In genomic region chr3:162776137-162776536, GRCh38 we compare ENCODE assay signal across 26 cellular contexts.
"Had no signal": no experiment of that assay in that cellular context is flagged by ENCODE, and none has a peak within 500 bp of the region (broad histone marks: within the 10 kb centered on the region; RNA-seq: fewer than 3 reads in every experiment).

No MANE protein-coding gene starts in this region.

- DNase-seq: nephron progenitor cell; nucleus accumbens; posterior cingulate gyrus; psoas muscle; right cardiac atrium; right lobe of liver; sigmoid colon; small intestine; stimulated activated CD4-positive, alpha-beta T cell treated with anti-CD3 and anti-CD28 coated beads, Interleukin-15, amount 100 ng/mL, for 24 hours; stimulated activated CD4-positive, alpha-beta T cell treated with anti-CD3 and anti-CD28 coated beads, Interleukin-2, amount 100 ng/mL, for 24 hours; stimulated activated CD4-positive, alpha-beta T cell treated with anti-CD3 and anti-CD28 coated beads, Interleukin-2, amount 100 ng/mL, for 48 hours; stimulated activated CD4-positive, alpha-beta T cell treated with anti-CD3 and anti-CD28 coated beads, Interleukin-4, amount 100 ng/mL, for 24 hours; stimulated activated naive B cell treated with anti-CD40 and anti-IgM and Interleukin-4, amounts not matched to agents 10 μg/mL and 1 μg/mL and 100 μg/mL, for 72 hours; stimulated activated naive CD4-positive, alpha-beta T cell treated with Interleukin-2 at 50 U/mL for 16 hours; stomach; thyroid gland; trophoblast cell; upper lobe of left lung had no signal

- FAIRE-seq: urothelium cell line had no signal

- H3K36me3 ChIP-seq: neutrophil, right lobe of liver, sigmoid colon, stomach, thoracic aorta, thyroid gland, tibial nerve, upper lobe of left lung, vagina had no signal

- H3K27ac ChIP-seq: neutrophil, parathyroid adenoma, psoas muscle, right lobe of liver, sigmoid colon, stomach, thoracic aorta, thyroid gland, tibial nerve, upper lobe of left lung, vagina had no signal

- H3K79me2 ChIP-seq: parathyroid adenoma had no signal

- H3K4me3 ChIP-seq: psoas muscle, right lobe of liver, sigmoid colon, stomach, thoracic aorta, thyroid gland, tibial nerve, upper lobe of left lung, vagina had no signal

- H3K27me3 ChIP-seq: neutrophil, right lobe of liver, sigmoid colon, stomach, thyroid gland, tibial nerve, upper lobe of left lung, vagina had no signal

- H3K9me3 ChIP-seq: neutrophil, psoas muscle, right lobe of liver, sigmoid colon, stomach, thoracic aorta, thyroid gland, tibial nerve, upper lobe of left lung, vagina had no signal

- ATAC-seq: natural killer cell treated with Interleukin-12 subunit alpha and Interleukin-12 subunit beta and Interleukin-15 and Interleukin-18, amount 100 ng/mL, for 72 hours; psoas muscle; right cardiac atrium; right lobe of liver; stimulated activated effector memory CD8-positive, alpha-beta T cell treated with anti-CD3 and anti-CD28 coated beads, Interleukin-12 subunit alpha, Interleukin-12 subunit beta, amount 100 ng/mL, for 72 hours; stimulated activated naive B cell treated with anti-CD40 and anti-IgM and Interleukin-4, amounts not matched to agents 10 μg/mL and 1 μg/mL and 100 μg/mL, for 72 hours had no signal

- H3K9ac ChIP-seq: parathyroid adenoma had no signal

- H2AFZ ChIP-seq: parathyroid adenoma had no signal

- H3K4me1 ChIP-seq: parathyroid adenoma, psoas muscle, right lobe of liver, sigmoid colon, stomach, thyroid gland, upper lobe of left lung, vagina had no signal
